Comparison of ENCODE assay signal across 25 cellular contexts in genomic region chr2:156586621-156587020, GRCh38.
"Had no signal": no experiment of that assay in that cellular context is flagged by ENCODE, and none has a peak within 500 bp of the region (broad histone marks: within the 10 kb centered on the region; RNA-seq: fewer than 3 reads in every experiment).

No MANE protein-coding gene starts in this region.

- H2AFZ ChIP-seq: neural progenitor cell had no signal

- H3K9me3 ChIP-seq: pancreas, prostate gland, right lobe of liver, sigmoid colon, stomach, thoracic aorta, thyroid gland, tibial nerve, upper lobe of left lung, vagina had no signal

- H3K36me3 ChIP-seq: neural progenitor cell, pancreas, prostate gland, right lobe of liver, thyroid gland, tibial nerve had no signal

- H3K36me3 Mint-ChIP-seq: neural progenitor cell had no signal

- H3K9me3 Mint-ChIP-seq: natural killer cell; nephron; neural progenitor cell; stimulated activated effector memory CD8-positive, alpha-beta T cell treated with anti-CD3 and anti-CD28 coated beads, Interleukin-12 subunit alpha, Interleukin-12 subunit beta, amount 100 ng/mL, for 72 hours; stimulated activated naive B cell treated with anti-CD40 and anti-IgM and Interleukin-4, amounts not matched to agents 10 μg/mL and 1 μg/mL and 100 μg/mL, for 72 hours; stimulated activated naive CD8-positive, alpha-beta T cell treated with anti-CD3 and anti-CD28 coated beads, Interleukin-15, Interleukin-2, amounts not matched to agents 100 ng/mL and 50 ng/mL, for 24 hours had no signal

- FAIRE-seq: pancreas, small intestine, urothelium cell line had no signal

- ATAC-seq: natural killer cell; pancreas; right cardiac atrium; right lobe of liver; stimulated activated effector memory CD8-positive, alpha-beta T cell treated with anti-CD3 and anti-CD28 coated beads, Interleukin-12 subunit alpha, Interleukin-12 subunit beta, amount 100 ng/mL, for 72 hours; stimulated activated naive B cell treated with anti-CD40 and anti-IgM and Interleukin-4, amounts not matched to agents 10 μg/mL and 1 μg/mL and 100 μg/mL, for 72 hours had no signal

- H3K9ac ChIP-seq: neural progenitor cell had no signal

- H3K27ac Mint-ChIP-seq: natural killer cell; nephron; neural progenitor cell; stimulated activated effector memory CD8-positive, alpha-beta T cell treated with anti-CD3 and anti-CD28 coated beads, Interleukin-12 subunit alpha, Interleukin-12 subunit beta, amount 100 ng/mL, for 72 hours; stimulated activated naive B cell treated with anti-CD40 and anti-IgM and Interleukin-4, amounts not matched to agents 10 μg/mL and 1 μg/mL and 100 μg/mL, for 72 hours; stimulated activated naive CD8-positive, alpha-beta T cell treated with anti-CD3 and anti-CD28 coated beads, Interleukin-15, Interleukin-2, amounts not matched to agents 100 ng/mL and 50 ng/mL, for 24 hours had no signal

- H3K4me1 Mint-ChIP-seq: natural killer cell; nephron; stimulated activated effector memory CD8-positive, alpha-beta T cell treated with anti-CD3 and anti-CD28 coated beads, Interleukin-12 subunit alpha, Interleukin-12 subunit beta, amount 100 ng/mL, for 72 hours had no signal

- H3K4me2 ChIP-seq: neural progenitor cell had no signal

- H3K27me3 ChIP-seq: neural progenitor cell, pancreas, right lobe of liver, sigmoid colon, stomach, thyroid gland, tibial nerve, upper lobe of left lung, vagina had no signal

- DNase-seq: natural killer cell; pancreas; right cardiac atrium; right lobe of liver; sigmoid colon; small intestine; stimulated activated CD4-positive, alpha-beta T cell treated with anti-CD3 and anti-CD28 coated beads, Interleukin-15, amount 100 ng/mL, for 24 hours; stimulated activated CD4-positive, alpha-beta T cell treated with anti-CD3 and anti-CD28 coated beads, Interleukin-2, amount 100 ng/mL, for 24 hours; stimulated activated CD4-positive, alpha-beta T cell treated with anti-CD3 and anti-CD28 coated beads, Interleukin-2, amount 100 ng/mL, for 48 hours; stimulated activated CD4-positive, alpha-beta T cell treated with anti-CD3 and anti-CD28 coated beads, Interleukin-4, amount 100 ng/mL, for 24 hours; stimulated activated naive B cell treated with anti-CD40 and anti-IgM and Interleukin-4, amounts not matched to agents 10 μg/mL and 1 μg/mL and 100 μg/mL, for 72 hours; stimulated activated naive CD4-positive, alpha-beta T cell treated with Interleukin-2 at 50 U/mL for 16 hours; stomach; thyroid gland; trophoblast cell; upper lobe of left lung had no signal

- H3K4me3 ChIP-seq: neural progenitor cell, pancreas, prostate gland, right lobe of liver, sigmoid colon, stomach, thoracic aorta, thyroid gland, tibial nerve, upper lobe of left lung, vagina had no signal

- H3K27ac ChIP-seq: neural progenitor cell, pancreas, prostate gland, right lobe of liver, sigmoid colon, stomach, thoracic aorta, thyroid gland, upper lobe of left lung, vagina had no signal

- H3K27me3 Mint-ChIP-seq: stimulated activated naive B cell treated with anti-CD40 and anti-IgM and Interleukin-4, amounts not matched to agents 10 μg/mL and 1 μg/mL and 100 μg/mL, for 72 hours; stimulated activated naive CD8-positive, alpha-beta T cell treated with anti-CD3 and anti-CD28 coated beads, Interleukin-15, Interleukin-2, amounts not matched to agents 100 ng/mL and 50 ng/mL, for 24 hours had no signal

- H3K4me3 Mint-ChIP-seq: natural killer cell; nephron; neural progenitor cell; stimulated activated effector memory CD8-positive, alpha-beta T cell treated with anti-CD3 and anti-CD28 coated beads, Interleukin-12 subunit alpha, Interleukin-12 subunit beta, amount 100 ng/mL, for 72 hours; stimulated activated naive B cell treated with anti-CD40 and anti-IgM and Interleukin-4, amounts not matched to agents 10 μg/mL and 1 μg/mL and 100 μg/mL, for 72 hours; stimulated activated naive CD8-positive, alpha-beta T cell treated with anti-CD3 and anti-CD28 coated beads, Interleukin-15, Interleukin-2, amounts not matched to agents 100 ng/mL and 50 ng/mL, for 24 hours had no signal

- H3K4me1 ChIP-seq: pancreas, prostate gland, right lobe of liver had no signal
